ENCODE assay signal across 10 cellular contexts in the genomic region with DNA sequence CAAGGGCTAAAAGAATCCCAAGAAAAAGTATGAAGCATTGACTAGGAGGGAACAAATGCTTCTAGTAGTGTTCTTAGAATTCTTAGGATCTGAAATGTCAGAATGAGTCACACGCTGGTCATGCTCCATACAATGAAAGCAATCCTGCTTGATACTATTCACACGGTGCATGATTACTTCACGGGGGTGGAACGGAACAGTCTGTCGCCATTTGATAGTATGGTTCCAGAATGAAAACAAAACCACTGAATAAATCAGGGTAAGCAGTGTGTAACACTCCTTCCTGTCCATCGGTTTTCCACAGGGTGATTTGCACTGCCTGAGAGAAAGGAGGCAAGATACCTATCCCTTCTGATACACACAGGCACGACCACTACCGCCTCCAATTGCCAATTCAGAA. TPM values are rescaled to one million over a fixed set of nuclear protein-coding genes. Genes with fewer than 3 reads are reported as not detected.
DNase-seq lines count a peak whose midpoint lies in the region; ATAC-seq and TF ChIP-seq lines count a peak whose summit lies in the region.
"Had no signal": no experiment of that assay in that cellular context is flagged by ENCODE, and none has a peak within 500 bp of the region (broad histone marks: within the 10 kb centered on the region; RNA-seq: fewer than 3 reads in every experiment).

No MANE protein-coding gene starts in this region.

- peak overlapping the region; percentile 16 for H3K27ac ChIP-seq in vagina

- H3K4me3 Mint-ChIP-seq in brain: no peak overlapping the region

- H3K36me3 Mint-ChIP-seq in brain: peaks cover 63% of the 10 kb centered on the region

- H3K27me3 Mint-ChIP-seq in brain: no peaks in the 10 kb centered on the region

- H3K9me3 ChIP-seq in vagina: no peaks in the 10 kb centered on the region

- no peak for ATAC-seq in left lobe of liver

- TF ChIP-seq CTCF in brain (conservative IDR thresholded peaks at IDR 0.05) (no peak), kidney epithelial cell (IDR thresholded peaks at IDR 0.05; ENCODE audit: insufficient read depth, low read length, poor library complexity, severe bottlenecking) (no peak), vagina (IDR thresholded peaks at IDR 0.05) (no peak)

- H3K36me3 ChIP-seq in kidney epithelial cell (ENCODE audit: control insufficient read depth, insufficient read depth, low read length) (no peaks in the 10 kb centered on the region), vagina (peaks cover 0 to 31% of the 10 kb centered on the region in 2 donors)

- intact Hi-C loops in vagina (cut with DNase I): no loop called here

- peaks cover 7% of the 10 kb centered on the region for H3K4me1 ChIP-seq in vagina

- H3K27ac Mint-ChIP-seq in brain: peak overlapping the region in 3 of 5 experiments; percentile 36 to 86 (median 68)

- H3K4me1 Mint-ChIP-seq in brain: peaks cover 16% of the 10 kb centered on the region

- H3K4me3 ChIP-seq in kidney epithelial cell (ENCODE audit: low read depth, low read length) (no peak overlapping the region), vagina (no peak overlapping the region)

- no peak for TF ChIP-seq POLR2A in vagina (IDR thresholded peaks at IDR 0.05)

- H3K27me3 ChIP-seq in kidney epithelial cell (ENCODE audit: control insufficient read depth, insufficient read depth, low read length): no peaks in the 10 kb centered on the region
- no peaks in the 10 kb centered on the region for H3K27me3 ChIP-seq in vagina

- DNase-seq in stimulated activated CD4-positive, alpha-beta T cell treated with anti-CD3 and anti-CD28 coated beads, Interleukin-15, amount 100 ng/mL, for 24 hours: peak; percentile 42
- no peak for DNase-seq in stimulated activated CD4-positive, alpha-beta T cell treated with anti-CD3 and anti-CD28 coated beads, Interleukin-1b, Interleukin-23, amount 100 ng/mL, for 48 hours
- DNase-seq in kidney epithelial cell (ENCODE audit: low read depth) (peak; percentile 95), vagina (ENCODE audit: extremely low spot score in 2 of 2) (no peak), DMS153 (lab: John Stamatoyannopoulos, UW) (no peak), left lobe of liver (ENCODE audit: low spot score) (no peak), medulla oblongata (ENCODE audit: extremely low spot score) (no peak)
- DNase-seq: DMS79 treated with DMSO at 0.1 percent for 48 hours, NCI-H526 treated with DMSO at 0.1 percent for 48 hours had no signal

- no peaks in the 10 kb centered on the region for H3K9me3 Mint-ChIP-seq in brain

RNA-seq across cellular contexts. Expression of a gene that starts 22.9 kb away (rescaled TPM):
- 1,200 TPM for polyA plus RNA-seq in brain (ENCODE audit: insufficient read depth, low read depth, low replicate concordance)
- total RNA-seq in kidney epithelial cell: 843 and 1,032 TPM in 2 replicates
- 487 TPM for total RNA-seq in vagina
- 174 TPM for total RNA-seq in left lobe of liver

RNA-seq across cellular contexts. Expression of a gene that starts 33.1 kb away (rescaled TPM):
- polyA plus RNA-seq in brain (ENCODE audit: insufficient read depth, low read depth, low replicate concordance): 32.2 TPM
- total RNA-seq in kidney epithelial cell: 81.7 and 84.9 TPM in 2 replicates
- total RNA-seq in vagina: 57.5 TPM
- total RNA-seq in left lobe of liver: 33.7 TPM

Comparison
In these comparisons a context has a peak if more than half of its experiments do, and no peak if none do; other contexts are left out.
1. DNase-seq: peak in stimulated activated CD4-positive, alpha-beta T cell treated with anti-CD3 and anti-CD28 coated beads, Interleukin-15, amount 100 ng/mL, for 24 hours (single experiment) and kidney epithelial cell (single experiment); none in stimulated activated CD4-positive, alpha-beta T cell treated with anti-CD3 and anti-CD28 coated beads, Interleukin-1b, Interleukin-23, amount 100 ng/mL, for 48 hours (single experiment), vagina (0 of 2), DMS153 (single experiment), left lobe of liver (single experiment) and medulla oblongata (single experiment).